In the genomic region with DNA sequence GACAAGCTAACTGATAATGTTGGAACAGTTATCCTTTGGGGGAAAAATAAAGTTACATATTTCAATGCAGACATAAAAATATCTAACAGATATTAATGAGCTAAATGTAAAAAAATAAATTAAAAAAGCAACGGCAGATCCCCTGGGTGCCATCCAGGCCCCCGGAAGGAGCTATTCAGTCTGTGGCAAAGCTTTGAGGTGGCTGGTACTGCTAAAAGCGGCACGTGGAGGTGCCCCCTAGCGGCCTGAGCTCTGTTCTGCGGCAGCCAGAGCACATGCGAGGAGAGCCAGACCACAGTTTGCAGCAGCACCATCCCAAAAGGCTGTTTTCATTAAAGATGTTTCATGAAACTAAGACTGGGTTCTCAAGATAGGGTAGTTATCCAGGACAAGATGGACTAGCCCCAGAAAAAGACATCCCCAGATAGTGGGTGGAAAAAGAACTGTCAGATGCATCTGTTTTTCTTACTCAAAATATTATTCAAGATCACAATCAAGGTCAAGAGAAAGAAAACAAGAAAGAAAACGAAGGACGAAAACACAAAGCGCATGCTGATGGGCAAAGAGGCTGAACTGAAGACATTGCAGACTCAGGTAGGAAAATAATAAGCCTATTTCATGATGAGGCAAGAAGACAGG, we compare ENCODE assay signal across 8 cellular contexts. TPM values are rescaled to one million over a fixed set of nuclear protein-coding genes. Genes with fewer than 3 reads are reported as not detected.
A peak's percentile ranks its signal among the peaks of the same experiment; 100 is the strongest.
DNase-seq lines count a peak whose midpoint lies in the region; ATAC-seq, FAIRE-seq and TF ChIP-seq lines count a peak whose summit lies in the region.

No MANE protein-coding gene starts in this region.

- peak; percentile 65 for DNase-seq in NK-92 treated with Interleukin-12 subunit alpha and Interleukin-12 subunit beta, amount 100 ng/mL, for 24 hours (lab: John Stamatoyannopoulos, UW)
- DNase-seq in NK-92 (lab: John Stamatoyannopoulos, UW; ENCODE audit: unreplicated experiment) (no peak), NCI-H460 (ENCODE audit: extremely low read depth, low read depth) (peak; percentile 50), cerebellum (ENCODE audit: low spot score) (peak; percentile 80), HepG2 (ENCODE audit: low spot score) (peak; percentile 46)
- peak; percentile 72 to 79 for DNase-seq in activated CD4-positive, alpha-beta T cell treated with anti-CD3 and anti-CD28 coated beads for 4 hours
- peak; percentile 66 to 82 (median 71) for DNase-seq in stimulated activated CD4-positive, alpha-beta T cell treated with anti-CD3 and anti-CD28 coated beads, TNF-alpha, amount 100 ng/mL, for 24 hours (ENCODE audit: low read depth in 3 of 3)

- in situ Hi-C loops in HepG2 (cut with HindIII; ENCODE audit: extremely low pct_ligation_motif_present, low pct_unique_long_range_greater_than_20kb) = loop anchor here (5.0 kb wide), 1 partner anchor 118 kb away; no protein-coding TSS in a partner anchor

- peaks cover 1 to 28% of the 10 kb centered on the region in 2 experiments; a peak in 3 of 5 replicates for H3K36me3 ChIP-seq in HepG2 (replicated peaks in 1 of 2; ENCODE audit: control insufficient read depth in 1 of 2, insufficient read depth in 2 of 2, low read length in 2 of 2)

- no peak overlapping the region for H3K4me2 ChIP-seq in HepG2 (ENCODE audit: low read depth, low read length)

- no peaks in the 10 kb centered on the region for H3K27me3 ChIP-seq in HepG2 (ENCODE audit: control insufficient read depth in 1 of 2, insufficient read depth in 2 of 2, low read length in 2 of 2)

- CTCF ChIA-PET in HepG2 (lab: Yijun Ruan, JAX; ENCODE audit: low intra/inter-chr PET ratio, low total read pairs) = interaction anchor here (0.6 to 2.5 kb wide), 6 partner anchors 97 to 135 kb away, joined by 3 to 44 read pairs (median 4); a partner anchor contains a TSS

- no peak overlapping the region for H2AFZ ChIP-seq in HepG2 (ENCODE audit: low read length)

- H3K9ac ChIP-seq in HepG2 (ENCODE audit: insufficient read depth, low read depth, low read length) = no peak overlapping the region

- no TSS peak for BruUV-seq in HepG2 (replicated peaks; lab: Mats Ljungman, UMichigan)

- POLR2A ChIA-PET in HepG2 (lab: Yijun Ruan, JAX) = interaction anchor here (0.9 to 1.7 kb wide), 5 partner anchors 54 to 114 kb away, joined by 3 to 11 read pairs (median 4); no protein-coding TSS in a partner anchor

- H3K79me2 ChIP-seq in HepG2 (ENCODE audit: insufficient read depth, low read length) = no peaks in the 10 kb centered on the region

- H3K4me1 ChIP-seq in HepG2 (ENCODE audit: insufficient read depth, low read length) = peaks cover 6% of the 10 kb centered on the region; the same call in 1 of the 2 replicates

- FAIRE-seq in HepG2 (lab: Jason Lieb, UNC) = no peak

- peak; percentile 85 for ATAC-seq in HG03135 (IDR thresholded peaks at IDR 0.05; ENCODE audit: unreplicated experiment)
- peak; percentile 98 for ATAC-seq in HepG2

- TF ChIP-seq POLR2A in HepG2 (IDR thresholded peaks at IDR 0.05; ENCODE audit: insufficient read depth in 1 of 2, low read depth in 2 of 2, low read length in 2 of 2) = no peak

- peak; percentile 91 for TF ChIP-seq CTCF in HepG2 (CRISPR knock-in tag; IDR thresholded peaks at IDR 0.05)

- 30% methylated on average over 10 of the region's 10 CpGs for WGBS in HepG2 (ENCODE audit: low lambda C conversion rate)

- H3K9me3 ChIP-seq in HepG2 (ENCODE audit: low read length) = no peaks in the 10 kb centered on the region

- peak; percentile 92 for TF ChIP-seq RAD21 in HepG2 (CRISPR knock-in tag; IDR thresholded peaks at IDR 0.05)

- intact Hi-C loops in HepG2 (cut with micrococcal nuclease; ENCODE audit: unreplicated experiment) = loop anchor here (1.0 to 5.0 kb wide), 3 partner anchors 68 to 135 kb away; no protein-coding TSS in a partner anchor

- no peak overlapping the region for H3K4me3 ChIP-seq in HepG2 (replicated peaks in 1 of 3; ENCODE audit: insufficient read depth in 1 of 3, low read depth in 2 of 3, low read length in 3 of 3)

- H3K27ac ChIP-seq in HepG2 (ENCODE audit: extremely low read length, insufficient read depth, low read length) = no peak overlapping the region

- TF ChIP-seq EP300 in HepG2 (IDR thresholded peaks at IDR 0.05; ENCODE audit: low read depth in 2 of 2, low read length in 2 of 2) (no peak), HepG2 (CRISPR knock-in tag; IDR thresholded peaks at IDR 0.05; ENCODE audit: borderline replicate concordance) (no peak)

- no peaks in the 10 kb centered on the region for H4K20me1 ChIP-seq in HepG2 (ENCODE audit: insufficient read depth, low read length)

TF ChIP-seq in HepG2, 621 proteins besides CTCF, POLR2A, EP300 and RAD21 (continues in another document):
- TF ChIP-seq ETV5 (CRISPR knock-in tag; IDR thresholded peaks at IDR 0.05; ENCODE audit: borderline replicate concordance) (peak; percentile 68), ZFY (CRISPR knock-in tag; IDR thresholded peaks at IDR 0.05) (no peak)

RNA-seq across cellular contexts. Expression of a gene that starts 18.7 kb away (rescaled TPM):
- 47.9 and 53.0 TPM in 2 replicates for total RNA-seq in NCI-H460 (2014; rRNA removed; shearing (Covaris generic))
- 65.0 and 88.7 TPM in 2 replicates for polyA plus RNA-seq in NCI-H460 (2014; cell fraction: nucleus; rRNA removed)
- 45.7 TPM for total RNA-seq in cerebellum
- total RNA-seq in HepG2 (2016; rRNA removed; fragmentation: Illumina TruSeq; extraction: Trizol) = 44.4 and 69.5 TPM in 2 replicates
- total RNA-seq in HepG2 (2016; cell fraction: cytosol; rRNA removed; fragmentation: Illumina TruSeq; extraction: Trizol; ENCODE audit: low read depth) = 14.8 and 16.1 TPM in 2 replicates
- 44.6 and 83.7 TPM in 2 replicates for total RNA-seq in HepG2 (2016; cell fraction: insoluble cytoplasmic fraction; rRNA removed; fragmentation: Illumina TruSeq; extraction: Trizol)
- total RNA-seq in HepG2 (2016; cell fraction: membrane; rRNA removed; fragmentation: Illumina TruSeq; extraction: Trizol) = 19.4 and 21.8 TPM in 2 replicates
- 26.9 and 31.9 TPM in 2 replicates for total RNA-seq in HepG2 (2016; cell fraction: nucleus; rRNA removed; fragmentation: Illumina TruSeq; extraction: Trizol)
- polyA plus RNA-seq in HepG2 (2011; rRNA removed) = 16.5 and 17.6 TPM in 2 replicates
- polyA plus RNA-seq in HepG2 (2011; cell fraction: cytosol; rRNA removed) = 13.1 and 25.8 TPM in 2 replicates
- polyA plus RNA-seq in HepG2 (2011; cell fraction: nucleus; rRNA removed) = 10.5 and 11.5 TPM in 2 replicates
- 22.0 and 35.9 TPM in 2 replicates for polyA plus RNA-seq in HepG2 (2012)
- 4.3 and 5.8 TPM in 2 replicates for polyA plus RNA-seq in HepG2 (2016; cell fraction: cytosol; fragmentation: Illumina TruSeq; extraction: Trizol; ENCODE audit: low read depth)
- 44.5 and 54.7 TPM in 2 replicates for polyA plus RNA-seq in HepG2 (2016; cell fraction: insoluble cytoplasmic fraction; fragmentation: Illumina TruSeq; extraction: Trizol; ENCODE audit: low read depth)
- 8.7 and 9.0 TPM in 2 replicates for polyA plus RNA-seq in HepG2 (2016; cell fraction: membrane; fragmentation: Illumina TruSeq; extraction: Trizol; ENCODE audit: low read depth)
- polyA plus RNA-seq in HepG2 (2016; cell fraction: nucleus; fragmentation: Illumina TruSeq; extraction: Trizol; ENCODE audit: insufficient read depth, low read depth) = 14.9 and 16.6 TPM in 2 replicates
- 52.1 and 55.9 TPM in 2 replicates for polyA minus RNA-seq in HepG2 (2011; rRNA and poly(A)+ RNA removed; ENCODE audit: low replicate concordance)
- 20.8 and 31.4 TPM in 2 replicates for polyA minus RNA-seq in HepG2 (2011; cell fraction: cytosol; rRNA and poly(A)+ RNA removed)
- polyA minus RNA-seq in HepG2 (2011; cell fraction: nucleus; rRNA and poly(A)+ RNA removed) = 37.1 and 44.4 TPM in 2 replicates

RNA-seq across cellular contexts. Expression of a gene that starts 37.7 kb away (rescaled TPM):
- total RNA-seq in NCI-H460 (2014; rRNA removed; shearing (Covaris generic)) = 4.1 and 5.2 TPM in 2 replicates
- polyA plus RNA-seq in NCI-H460 (2014; cell fraction: nucleus; rRNA removed) = 4.0 and 4.1 TPM in 2 replicates
- total RNA-seq in cerebellum (16.3 TPM), HepG2 (2016; rRNA removed; fragmentation: Illumina TruSeq; extraction: Trizol) (5.0 and 5.3 TPM in 2 replicates)
- total RNA-seq in HepG2 (2016; cell fraction: cytosol; rRNA removed; fragmentation: Illumina TruSeq; extraction: Trizol; ENCODE audit: low read depth) = 1.2 and 1.7 TPM in 2 replicates
- 4.1 and 5.0 TPM in 2 replicates for total RNA-seq in HepG2 (2016; cell fraction: insoluble cytoplasmic fraction; rRNA removed; fragmentation: Illumina TruSeq; extraction: Trizol)
- 2.6 and 2.8 TPM in 2 replicates for total RNA-seq in HepG2 (2016; cell fraction: membrane; rRNA removed; fragmentation: Illumina TruSeq; extraction: Trizol)
- total RNA-seq in HepG2 (2016; cell fraction: nucleus; rRNA removed; fragmentation: Illumina TruSeq; extraction: Trizol) = 4.1 and 5.5 TPM in 2 replicates
- polyA plus RNA-seq in HepG2 (2011; rRNA removed) = 2.8 and 2.9 TPM in 2 replicates
- 1.7 and 2.2 TPM in 2 replicates for polyA plus RNA-seq in HepG2 (2011; cell fraction: cytosol; rRNA removed)
- 3.2 and 3.8 TPM in 2 replicates for polyA plus RNA-seq in HepG2 (2011; cell fraction: nucleus; rRNA removed)
- 1.8 and 3.2 TPM in 2 replicates for polyA plus RNA-seq in HepG2 (2012)
- polyA plus RNA-seq in HepG2 (2016; cell fraction: cytosol; fragmentation: Illumina TruSeq; extraction: Trizol; ENCODE audit: low read depth) = 0.83 and 1.00 TPM in 2 replicates
- polyA plus RNA-seq in HepG2 (2016; cell fraction: insoluble cytoplasmic fraction; fragmentation: Illumina TruSeq; extraction: Trizol; ENCODE audit: low read depth) = 4.0 and 4.8 TPM in 2 replicates
- polyA plus RNA-seq in HepG2 (2016; cell fraction: membrane; fragmentation: Illumina TruSeq; extraction: Trizol; ENCODE audit: low read depth) = 1.8 TPM in 2 replicates
- polyA plus RNA-seq in HepG2 (2016; cell fraction: nucleus; fragmentation: Illumina TruSeq; extraction: Trizol; ENCODE audit: insufficient read depth, low read depth) = 4.8 and 6.0 TPM in 2 replicates
- 4.6 and 18.8 TPM in 2 replicates for polyA minus RNA-seq in HepG2 (2011; rRNA and poly(A)+ RNA removed; ENCODE audit: low replicate concordance)
- polyA minus RNA-seq in HepG2 (2011; cell fraction: cytosol; rRNA and poly(A)+ RNA removed) = 1.5 and 1.8 TPM in 2 replicates
- 4.5 and 6.6 TPM in 2 replicates for polyA minus RNA-seq in HepG2 (2011; cell fraction: nucleus; rRNA and poly(A)+ RNA removed)
